In the genomic region with DNA sequence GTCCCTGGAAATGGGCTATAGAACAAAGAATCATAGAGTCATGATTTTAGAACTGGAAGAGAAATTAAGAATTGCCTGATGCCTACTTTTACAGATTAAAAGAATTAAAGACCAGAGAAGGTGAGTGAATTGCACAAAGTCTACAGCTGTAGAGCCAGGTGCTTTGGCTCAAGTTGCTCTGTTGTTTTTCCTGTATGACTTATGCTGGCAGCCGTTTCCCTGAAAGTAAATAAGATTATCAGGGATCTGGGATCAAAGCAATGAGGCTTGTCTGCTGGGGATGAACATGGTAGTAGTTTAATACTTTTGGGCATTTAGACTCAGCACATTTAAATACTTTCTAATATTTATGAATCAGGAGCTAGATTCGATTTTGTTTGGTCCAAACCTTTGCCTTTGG, we compare ENCODE assay signal across 1 cellular context.
TF ChIP-seq lines count a peak whose summit lies in the region.

No MANE protein-coding gene starts in this region.

TF ChIP-seq in IMR-90, 13 proteins besides CTCF, POLR2A, EP300 and RAD21 (continued from another document):
- TF ChIP-seq CEBPB (IDR thresholded peaks at IDR 0.05; ENCODE audit: low read depth, low read length): no peak
- no peak for TF ChIP-seq MXI1 (IDR thresholded peaks at IDR 0.05; ENCODE audit: borderline replicate concordance, low read depth, low read length)
- TF ChIP-seq RFX5 (IDR thresholded peaks at IDR 0.05; ENCODE audit: low read depth, low read length): no peak
- TF ChIP-seq MAFK (IDR thresholded peaks at IDR 0.05; ENCODE audit: low read depth, low read length): no peak
